Comparison of ENCODE assay signal across 8 cellular contexts in the genomic region with DNA sequence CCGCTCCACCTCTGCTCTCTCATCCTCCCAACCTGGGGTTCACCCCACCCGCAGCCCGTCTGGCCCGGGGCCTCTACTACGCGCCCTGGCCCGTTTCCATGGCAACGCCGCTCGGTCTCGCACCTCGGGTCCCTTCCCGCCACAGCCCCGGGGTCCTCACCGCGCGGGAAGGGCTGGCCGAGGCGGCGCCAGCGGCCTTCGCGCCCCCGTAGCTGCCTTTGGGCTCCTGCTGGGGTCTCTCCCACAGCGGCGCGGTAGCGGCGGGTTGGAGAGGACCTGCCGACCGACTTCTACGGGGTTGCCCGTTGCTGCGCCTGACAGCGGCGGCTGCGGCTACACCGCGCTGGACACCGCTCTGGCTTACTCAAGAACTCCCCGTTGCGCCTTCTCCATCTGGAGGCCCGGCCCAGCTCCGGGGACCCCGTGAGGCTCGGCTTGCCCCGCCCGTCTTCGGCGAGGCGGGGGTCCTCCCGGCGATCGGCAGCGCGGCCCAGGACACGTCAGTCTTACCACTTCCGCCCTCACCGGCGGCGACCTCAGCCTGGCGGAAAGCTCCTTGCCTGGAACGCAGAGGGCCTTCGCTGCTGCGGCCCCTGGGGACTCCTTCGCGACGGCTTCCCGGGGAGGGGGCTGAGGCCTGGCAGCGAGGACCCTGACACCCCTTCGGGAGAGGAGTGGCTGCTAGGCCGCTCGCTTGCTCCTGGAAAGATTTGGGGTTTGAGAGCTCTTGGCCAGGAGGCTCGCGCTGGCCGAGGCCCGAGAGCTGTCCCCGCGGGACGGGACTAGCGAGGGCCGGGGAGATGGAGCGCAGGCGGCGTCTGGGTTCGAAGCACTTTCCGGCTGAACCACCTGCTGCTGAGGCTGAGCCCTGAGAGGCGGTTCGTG. TPM values are rescaled to one million over a fixed set of nuclear protein-coding genes. Genes with fewer than 3 reads are reported as not detected.
A peak's percentile ranks its signal among the peaks of the same experiment; 100 is the strongest.
DNase-seq lines count a peak whose midpoint lies in the region; ATAC-seq and TF ChIP-seq lines count a peak whose summit lies in the region.

A gene with protein sequence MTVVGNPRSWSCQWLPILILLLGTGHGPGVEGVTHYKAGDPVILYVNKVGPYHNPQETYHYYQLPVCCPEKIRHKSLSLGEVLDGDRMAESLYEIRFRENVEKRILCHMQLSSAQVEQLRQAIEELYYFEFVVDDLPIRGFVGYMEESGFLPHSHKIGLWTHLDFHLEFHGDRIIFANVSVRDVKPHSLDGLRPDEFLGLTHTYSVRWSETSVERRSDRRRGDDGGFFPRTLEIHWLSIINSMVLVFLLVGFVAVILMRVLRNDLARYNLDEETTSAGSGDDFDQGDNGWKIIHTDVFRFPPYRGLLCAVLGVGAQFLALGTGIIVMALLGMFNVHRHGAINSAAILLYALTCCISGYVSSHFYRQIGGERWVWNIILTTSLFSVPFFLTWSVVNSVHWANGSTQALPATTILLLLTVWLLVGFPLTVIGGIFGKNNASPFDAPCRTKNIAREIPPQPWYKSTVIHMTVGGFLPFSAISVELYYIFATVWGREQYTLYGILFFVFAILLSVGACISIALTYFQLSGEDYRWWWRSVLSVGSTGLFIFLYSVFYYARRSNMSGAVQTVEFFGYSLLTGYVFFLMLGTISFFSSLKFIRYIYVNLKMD (minus strand): TSS at position 256 of the 885 bp plus-strand sequence. CDS start 422 bp downstream, outside the sequence.

- H3K9me3 Mint-ChIP-seq in activated T-cell treated with anti-CD3 and anti-CD28 coated beads, Interleukin-2, amount 50 U/mL, for 24 hours: no peaks in the 10 kb centered on the region

- H3K4me3 Mint-ChIP-seq in activated T-cell treated with anti-CD3 and anti-CD28 coated beads, Interleukin-2, amount 50 U/mL, for 24 hours: peak within 1 kb of the TSS; percentile 97

- H3K27me3 Mint-ChIP-seq in activated T-cell treated with anti-CD3 and anti-CD28 coated beads, Interleukin-2, amount 50 U/mL, for 24 hours: no peaks in the 10 kb centered on the region

- DNase-seq in DMS153 (lab: John Stamatoyannopoulos, UW) (peak; percentile 62), HuH-7.5 (ENCODE audit: low spot score) (peak; percentile 88), PC-3 (peak; percentile 78), myocyte (ENCODE audit: low read depth) (peak; percentile 90)
- peak; percentile 93 for DNase-seq in activated T-cell treated with anti-CD3 and anti-CD28 coated beads, Interleukin-2, amount 50 U/mL, for 24 hours
- DNase-seq in stimulated activated CD8-positive, alpha-beta memory T cell treated with anti-CD3 and anti-CD28 coated beads, Interleukin-7, amount 100 ng/mL, for 4 hours (ENCODE audit: low read depth in 2 of 2): peak; percentile 80 to 84

- CTCF ChIA-PET in PC-3 (lab: Charles Lee): interaction anchor here (0.8 kb wide), 1 partner anchor 34 kb away, joined by 3 read pairs; a partner anchor contains a TSS

- H3K79me2 ChIP-seq in PC-3 (ENCODE audit: low read length): peaks cover 59% of the 10 kb centered on the region

- H3K27ac ChIP-seq in PC-3 (ENCODE audit: low read length): peak within 1 kb of the TSS; percentile 89

- peaks cover 67% of the 10 kb centered on the region for H3K36me3 Mint-ChIP-seq in activated T-cell treated with anti-CD3 and anti-CD28 coated beads, Interleukin-2, amount 50 U/mL, for 24 hours (ENCODE audit: low read depth)

- ATAC-seq in GM21528 (IDR thresholded peaks at IDR 0.05; ENCODE audit: low FRiP score, unreplicated experiment): peak; percentile 80
- ATAC-seq in PC-3: peak; percentile 94
- ATAC-seq in esophagus mucosa: peak; percentile 91

- no peaks in the 10 kb centered on the region for H3K9me2 ChIP-seq in PC-3 (replicated peaks; ENCODE audit: low read length)

- H3K27me3 ChIP-seq in PC-3 (ENCODE audit: low read length): no peaks in the 10 kb centered on the region

- H3K4me1 Mint-ChIP-seq in activated T-cell treated with anti-CD3 and anti-CD28 coated beads, Interleukin-2, amount 50 U/mL, for 24 hours (ENCODE audit: low read depth): peaks cover 62% of the 10 kb centered on the region

- H3K27ac Mint-ChIP-seq in activated T-cell treated with anti-CD3 and anti-CD28 coated beads, Interleukin-2, amount 50 U/mL, for 24 hours: peak within 1 kb of the TSS; percentile 98

- peaks cover 8% of the 10 kb centered on the region; the same call in 1 of the 2 replicates for H3K36me3 ChIP-seq in PC-3 (ENCODE audit: low read depth, low read length)

- H3K4me2 ChIP-seq in PC-3 (ENCODE audit: low read length): peak within 1 kb of the TSS; percentile 97

- peak within 1 kb of the TSS; percentile 99 for H3K9ac ChIP-seq in PC-3 (ENCODE audit: low read length)

- peaks cover 9% of the 10 kb centered on the region for H3K4me1 ChIP-seq in PC-3 (ENCODE audit: insufficient read depth, low read length)

- H2AFZ ChIP-seq in PC-3 (ENCODE audit: low read length): peak within 1 kb of the TSS; percentile 99

- BruUV-seq in PC-3 (replicated peaks; lab: Mats Ljungman, UMichigan): no TSS peak

- POLR2A ChIA-PET in PC-3 (lab: Charles Lee; ENCODE audit: unreplicated experiment): no interaction called here

- no peaks in the 10 kb centered on the region for H3F3A ChIP-seq in PC-3 (ENCODE audit: low read length, unreplicated experiment)

- H4K20me1 ChIP-seq in PC-3 (ENCODE audit: low read length): no peaks in the 10 kb centered on the region

- H3K4me3 ChIP-seq in PC-3 (ENCODE audit: low read length): peak within 1 kb of the TSS; percentile 86

- H3K9me3 ChIP-seq in PC-3 (ENCODE audit: low read length): no peaks in the 10 kb centered on the region

- TF ChIP-seq CTCF in PC-3 (conservative IDR thresholded peaks at IDR 0.05; ENCODE audit: low read depth, low read length): no peak

- intact Hi-C loops in PC-3 (cut with micrococcal nuclease): loop anchor here (1.0 to 2.0 kb wide), 2 partner anchors 17 to 46 kb away; a partner anchor contains a TSS

RNA-seq across cellular contexts. Expression of the gene that starts here (rescaled TPM):
- total RNA-seq in PC-3 (2014; rRNA removed): 52.1 and 58.3 TPM in 2 replicates
- 30.3 TPM for total RNA-seq in esophagus mucosa
- 59.5 and 76.3 TPM in 2 replicates for total RNA-seq in myocyte
- polyA plus RNA-seq in myocyte (2012): 74.1 TPM

Comparison
In these comparisons a context has a peak if more than half of its experiments do, and no peak if none do; other contexts are left out.
1. Peak in every context shown above with its lines: DNase-seq, ATAC-seq, H3K4me3 ChIP-seq and H3K27ac ChIP-seq.